In genomic region chr1:245440933-245441332, GRCh38 we compare ENCODE assay signal across 17 cellular contexts.
"Had no signal": no experiment of that assay in that cellular context is flagged by ENCODE, and none has a peak within 500 bp of the region (broad histone marks: within the 10 kb centered on the region; RNA-seq: fewer than 3 reads in every experiment).

No MANE protein-coding gene starts in this region.

- H3K4me1 ChIP-seq: esophagus squamous epithelium, gastroesophageal sphincter, pancreas, prostate gland, upper lobe of right lung had no signal

- H3K27me3 ChIP-seq: pancreas, tibial nerve, upper lobe of right lung, vagina had no signal

- H3K9me3 ChIP-seq: esophagus squamous epithelium, gastroesophageal sphincter, pancreas, prostate gland, upper lobe of right lung, vagina had no signal

- ATAC-seq: effector memory CD8-positive, alpha-beta T cell; gastroesophageal sphincter; left cardiac atrium; natural killer cell; pancreas; stimulated activated effector memory CD8-positive, alpha-beta T cell treated with anti-CD3 and anti-CD28 coated beads, Interleukin-12 subunit alpha, Interleukin-12 subunit beta, amount 100 ng/mL, for 72 hours; upper lobe of right lung had no signal

- DNase-seq: effector memory CD8-positive, alpha-beta T cell; esophagus squamous epithelium; glutamatergic neuron; kidney; left cardiac atrium; natural killer cell; occipital lobe; pancreas; stimulated activated CD4-positive, alpha-beta T cell treated with anti-CD3 and anti-CD28 coated beads, Interleukin-4, amount 100 ng/mL, for 1 hour; stimulated activated CD8-positive, alpha-beta memory T cell treated with anti-CD3 and anti-CD28 coated beads, Interleukin-4, amount 100 ng/mL, for 48 hours; upper lobe of right lung had no signal

- H3K4me3 ChIP-seq: esophagus squamous epithelium, gastroesophageal sphincter, pancreas, prostate gland, tibial nerve, upper lobe of right lung, vagina had no signal

- H3K27ac ChIP-seq: epithelial cell of prostate, esophagus squamous epithelium, gastroesophageal sphincter, pancreas, prostate gland, tibial nerve, upper lobe of right lung, vagina had no signal

- H3K36me3 ChIP-seq: esophagus squamous epithelium, gastroesophageal sphincter, pancreas, prostate gland, tibial nerve, upper lobe of right lung, vagina had no signal
